Comparison of ENCODE assay signal across 12 cellular contexts in the genomic region with DNA sequence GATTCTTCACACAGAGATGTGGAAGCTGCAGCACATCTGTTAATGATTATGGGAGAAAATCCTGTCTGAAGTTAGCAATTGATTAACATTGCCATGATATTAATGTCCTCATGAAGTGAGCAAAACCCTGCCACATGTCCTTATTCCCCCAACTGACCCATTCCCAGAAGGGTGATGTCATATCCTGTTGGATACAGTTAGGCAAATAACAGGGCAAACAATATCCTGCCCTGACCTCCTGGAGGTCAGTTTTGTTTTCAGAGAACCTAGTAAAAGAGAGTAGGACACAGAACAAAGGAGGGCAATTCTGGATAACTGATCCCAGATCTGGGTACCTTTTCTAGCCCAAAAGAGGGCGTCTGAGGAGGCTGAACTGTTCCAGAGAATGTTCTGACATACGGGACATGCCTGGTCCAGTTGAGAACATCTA. TPM values are rescaled to one million over a fixed set of nuclear protein-coding genes. Genes with fewer than 3 reads are reported as not detected.
A peak's percentile ranks its signal among the peaks of the same experiment; 100 is the strongest.
DNase-seq lines count a peak whose midpoint lies in the region; ATAC-seq, FAIRE-seq and TF ChIP-seq lines count a peak whose summit lies in the region.
"Had no signal": no experiment of that assay in that cellular context is flagged by ENCODE, and none has a peak within 500 bp of the region (broad histone marks: within the 10 kb centered on the region; RNA-seq: fewer than 3 reads in every experiment).

No MANE protein-coding gene starts in this region.

- H4K20me1 ChIP-seq in K562 (replicated peaks; ENCODE audit: control insufficient read depth, insufficient read depth, low read length): no peaks in the 10 kb centered on the region

- DNase-seq in HFFc6 (peak; percentile 30), K562 (ENCODE audit: extremely low read depth in 1 of 4, low spot score in 3 of 4) (no peak), left lobe of liver (ENCODE audit: low spot score) (peak; percentile 76), GM19240 (ENCODE audit: insufficient read length, low spot score) (no peak)
- no peak for DNase-seq in NK-92 treated with Interleukin-12 subunit alpha and Interleukin-12 subunit beta, amount 100 ng/mL, for 24 hours (lab: John Stamatoyannopoulos, UW)
- no peak for DNase-seq in activated CD4-positive, alpha-beta T cell treated with anti-CD3 and anti-CD28 coated beads, Interleukin-2, amount 50 U/mL, for 4 hours
- no peak for DNase-seq in activated CD4-positive, alpha-beta T cell treated with anti-CD3 and anti-CD28 coated beads, Interleukin-2, amount 50 U/mL, for 48 hours
- DNase-seq: amygdala, NCI-H2081, ovary had no signal

- no peak overlapping the region for H3K4me3 ChIP-seq in K562
- H3K4me3 ChIP-seq: ovary had no signal

- no peaks in the 10 kb centered on the region; the same call in 1 of the 2 replicates for H3K27me3 Mint-ChIP-seq in HFFc6 (ENCODE audit: insufficient read depth)

- TF ChIP-seq RAD21 in K562 (CRISPR knock-in tag; conservative IDR thresholded peaks at IDR 0.05 in 1 of 2, IDR thresholded peaks at IDR 0.05 in 1 of 2): no peak

- no peaks in the 10 kb centered on the region for H3K36me3 ChIP-seq in K562 (ENCODE audit: control insufficient read depth, insufficient read depth, low read length)
- H3K36me3 ChIP-seq: ovary had no signal

- H2AFZ ChIP-seq in K562 (ENCODE audit: low read depth, low read length): no peak overlapping the region

- H3K27ac Mint-ChIP-seq in HFFc6: peak overlapping the region; percentile 90

- ATAC-seq in K562 (no peak), left lobe of liver (peak; percentile 66)

- POLR2A ChIA-PET in K562 (lab: Yijun Ruan, JAX): interaction anchor here (0.7 kb wide), 1 partner anchor 8 kb away, joined by 3 read pairs; no protein-coding TSS in a partner anchor

- in situ Hi-C loops in K562 (cut with MboI): no loop called here

- H3K9me1 ChIP-seq in K562 (ENCODE audit: control insufficient read depth, insufficient read depth, low read length): no peaks in the 10 kb centered on the region

- intact Hi-C loops in K562 (cut with micrococcal nuclease): no loop called here

- no peak overlapping the region for H3K4me2 ChIP-seq in K562 (ENCODE audit: insufficient read depth, low read length)

- H3K27me3 ChIP-seq in K562 (ENCODE audit: control insufficient read depth in 2 of 2, insufficient read depth in 2 of 2, low read length in 2 of 2): peaks cover 0 to 10% of the 10 kb centered on the region in 2 experiments; a peak in 1 of 5 replicates
- H3K27me3 ChIP-seq: ovary had no signal

- TF ChIP-seq EP300 in K562 (IDR thresholded peaks at IDR 0.05; ENCODE audit: low read length): no peak

- no peaks in the 10 kb centered on the region for H3K9me3 Mint-ChIP-seq in HFFc6

- TF ChIP-seq POLR2A in K562 (conservative IDR thresholded peaks at IDR 0.05): no peak

- CTCF ChIA-PET in K562 (lab: Yijun Ruan, JAX; ENCODE audit: low intra/inter-chr PET ratio): no interaction called here

- no peak for TF ChIP-seq CTCF in 22Rv1 (IDR thresholded peaks at IDR 0.05)
- TF ChIP-seq CTCF in HFFc6 (IDR thresholded peaks at IDR 0.05): no peak
- TF ChIP-seq CTCF in K562 (IDR thresholded peaks at IDR 0.05 in 2 of 3, conservative IDR thresholded peaks at IDR 0.05 in 1 of 3; ENCODE audit: insufficient read depth in 2 of 3, low read depth in 1 of 3, low read length in 3 of 3): no peak

- no peaks in the 10 kb centered on the region for H3K79me2 ChIP-seq in K562 (ENCODE audit: control insufficient read depth, insufficient read depth, low read length)

- H3K4me1 Mint-ChIP-seq in HFFc6 (ENCODE audit: low read depth): no peaks in the 10 kb centered on the region

- peaks cover 9% of the 10 kb centered on the region for H3K36me3 Mint-ChIP-seq in HFFc6 (ENCODE audit: low read depth)

- peak overlapping the region; percentile 73 for H3K27ac ChIP-seq in 22Rv1
- no peak overlapping the region for H3K27ac ChIP-seq in K562 (ENCODE audit: extremely low read depth, low read depth, low read length)
- H3K27ac ChIP-seq: ovary had no signal

- 50% methylated on average over 2 of the region's 2 CpGs for WGBS in K562 (ENCODE audit: insufficient coverage, low coverage, missing lambda C conversion rate)

- no peaks in the 10 kb centered on the region for H3K9me3 ChIP-seq in K562 (replicated peaks; ENCODE audit: control insufficient read depth, insufficient read depth, low read depth, low read length)
- H3K9me3 ChIP-seq: ovary had no signal

- BruUV-seq in K562 (replicated peaks; lab: Mats Ljungman, UMichigan): no TSS peak

- FAIRE-seq in K562 (lab: Jason Lieb, UNC): peak; percentile 6
- FAIRE-seq: keratinocyte had no signal

- no peak overlapping the region for H3K9ac ChIP-seq in K562 (ENCODE audit: insufficient read depth in 1 of 2, low read depth in 2 of 2, low read length in 2 of 2)

- peak overlapping the region; percentile 66 for H3K4me3 Mint-ChIP-seq in HFFc6

- peaks cover 2 to 31% of the 10 kb centered on the region in 2 experiments; a peak in 4 of 5 replicates for H3K4me1 ChIP-seq in K562 (replicated peaks in 1 of 2; ENCODE audit: control insufficient read depth in 2 of 2, insufficient read depth in 2 of 2, low read length in 2 of 2)

TF ChIP-seq in K562, 482 proteins besides CTCF, POLR2A, EP300 and RAD21 (continues in another document):
- TF ChIP-seq DMBX1 (CRISPR knock-in tag; IDR thresholded peaks at IDR 0.05; ENCODE audit: borderline replicate concordance) (peak; percentile 74; the same call in 1 of the 2 replicates), ELF4 (CRISPR knock-in tag; IDR thresholded peaks at IDR 0.05) (no peak), GABPA (tag; conservative IDR thresholded peaks at IDR 0.05; ENCODE audit: low read depth) (peak; percentile 63), ZNF589 (CRISPR knock-in tag; IDR thresholded peaks at IDR 0.05; ENCODE audit: low read depth) (peak; percentile 26; the same call in 1 of the 2 replicates), JUN (IDR thresholded peaks at IDR 0.05; ENCODE audit: borderline replicate concordance, low read depth, low read length) (0 out of 2 replicates have a peak, but pooled peaks have one; percentile 33), JUN (CRISPR knock-in tag; IDR thresholded peaks at IDR 0.05; ENCODE audit: borderline replicate concordance) (no peak), SOX6 (IDR thresholded peaks at IDR 0.05) (no peak), BCL6 (CRISPR knock-in tag; IDR thresholded peaks at IDR 0.05) (0 out of 2 replicates have a peak, but pooled peaks have one; percentile 16), ETV1 (tag; conservative IDR thresholded peaks at IDR 0.05; ENCODE audit: low read depth) (peak; percentile 26; the same call in 1 of the 2 replicates)
- TF ChIP-seq, protein P1, sequence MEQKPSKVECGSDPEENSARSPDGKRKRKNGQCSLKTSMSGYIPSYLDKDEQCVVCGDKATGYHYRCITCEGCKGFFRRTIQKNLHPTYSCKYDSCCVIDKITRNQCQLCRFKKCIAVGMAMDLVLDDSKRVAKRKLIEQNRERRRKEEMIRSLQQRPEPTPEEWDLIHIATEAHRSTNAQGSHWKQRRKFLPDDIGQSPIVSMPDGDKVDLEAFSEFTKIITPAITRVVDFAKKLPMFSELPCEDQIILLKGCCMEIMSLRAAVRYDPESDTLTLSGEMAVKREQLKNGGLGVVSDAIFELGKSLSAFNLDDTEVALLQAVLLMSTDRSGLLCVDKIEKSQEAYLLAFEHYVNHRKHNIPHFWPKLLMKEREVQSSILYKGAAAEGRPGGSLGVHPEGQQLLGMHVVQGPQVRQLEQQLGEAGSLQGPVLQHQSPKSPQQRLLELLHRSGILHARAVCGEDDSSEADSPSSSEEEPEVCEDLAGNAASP (IDR thresholded peaks at IDR 0.05): no peak
- TF ChIP-seq, protein P2, sequence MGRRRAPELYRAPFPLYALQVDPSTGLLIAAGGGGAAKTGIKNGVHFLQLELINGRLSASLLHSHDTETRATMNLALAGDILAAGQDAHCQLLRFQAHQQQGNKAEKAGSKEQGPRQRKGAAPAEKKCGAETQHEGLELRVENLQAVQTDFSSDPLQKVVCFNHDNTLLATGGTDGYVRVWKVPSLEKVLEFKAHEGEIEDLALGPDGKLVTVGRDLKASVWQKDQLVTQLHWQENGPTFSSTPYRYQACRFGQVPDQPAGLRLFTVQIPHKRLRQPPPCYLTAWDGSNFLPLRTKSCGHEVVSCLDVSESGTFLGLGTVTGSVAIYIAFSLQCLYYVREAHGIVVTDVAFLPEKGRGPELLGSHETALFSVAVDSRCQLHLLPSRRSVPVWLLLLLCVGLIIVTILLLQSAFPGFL (CRISPR knock-in tag; IDR thresholded peaks at IDR 0.05): no peak
- TF ChIP-seq, protein P3, sequence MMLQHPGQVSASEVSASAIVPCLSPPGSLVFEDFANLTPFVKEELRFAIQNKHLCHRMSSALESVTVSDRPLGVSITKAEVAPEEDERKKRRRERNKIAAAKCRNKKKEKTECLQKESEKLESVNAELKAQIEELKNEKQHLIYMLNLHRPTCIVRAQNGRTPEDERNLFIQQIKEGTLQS (IDR thresholded peaks at IDR 0.05): peak; percentile 68
- TF ChIP-seq, protein P3 (CRISPR knock-in tag; conservative IDR thresholded peaks at IDR 0.05): no peak

RNA-seq across cellular contexts. Expression of a gene that starts 11.0 kb away (rescaled TPM):
- 10 to 100 TPM; 29.3 to 54.1 (median 48.3) TPM for total RNA-seq in HFFc6 (2021; fragmentation: NEBNext Ultra II Directional; extraction: Animal tissue kit (Norgen Biotek cat#: 25700))
- 0.44 and 0.48 TPM in 2 replicates for total RNA-seq in K562 (2011; cell fraction: chromatin; rRNA removed; ENCODE audit: low replicate concordance)
- total RNA-seq in K562 (2011; cell fraction: nucleolus; rRNA removed): 0.26 and 0.50 TPM in 2 replicates
- total RNA-seq in K562 (2011; cell fraction: nucleoplasm; rRNA removed): 0.23 and 0.29 TPM in 2 replicates
- 0.08 and 0.14 TPM in 2 replicates for total RNA-seq in K562 (2014; rRNA removed)
- 0.11 and 0.13 TPM in 2 replicates for total RNA-seq in K562 (2014; rRNA removed; fragmentation: Illumina TruSeq; extraction: Trizol)
- total RNA-seq in K562 (2015; rRNA removed; fragmentation: Illumina TruSeq; extraction: Trizol): 0.04 and 0.08 TPM in 2 replicates
- 0.34 and 0.38 TPM in 2 replicates for total RNA-seq in K562 (2021)
- polyA plus RNA-seq in K562 (2011; rRNA removed): 0.03 TPM in 2 replicates
- 0.07 TPM in 1 of 2 replicates, not detected in the other for polyA plus RNA-seq in K562 (2011; cell fraction: cytosol; rRNA removed)
- polyA plus RNA-seq in K562 (2011; cell fraction: nucleus; rRNA removed): 0.10 TPM in 1 of 2 replicates, not detected in the other
- 0.46 and 7.8 TPM in 2 replicates for polyA plus RNA-seq in K562 (2012)
- 0.19 and 0.26 TPM in 2 replicates for polyA plus RNA-seq in K562 (2014; fragmentation: Illumina TruSeq; extraction: Trizol)
- under 1 TPM; 0.08 to 0.10 TPM for polyA plus RNA-seq in K562 (2014; fragmentation: Nextera tagmentation; extraction: Ambion mirVana)
- polyA plus RNA-seq in K562 (2014; rRNA removed): 0.15 and 0.22 TPM in 2 replicates
- 0.11 TPM in 1 of 2 replicates, not detected in the other for polyA minus RNA-seq in K562 (2011; rRNA and poly(A)+ RNA removed)
- not detected in 2 replicates for polyA minus RNA-seq in K562 (2011; cell fraction: cytosol; rRNA and poly(A)+ RNA removed)
- not detected in 2 replicates for polyA minus RNA-seq in K562 (2011; cell fraction: nucleus; rRNA and poly(A)+ RNA removed)
- total RNA-seq in left lobe of liver: 87.7 TPM

Comparison
In these comparisons a context has a peak if more than half of its experiments do, and no peak if none do; other contexts are left out.
1. DNase-seq: peak in HFFc6 (single experiment) and left lobe of liver (single experiment); none in K562 (0 of 4), NK-92 treated with Interleukin-12 subunit alpha and Interleukin-12 subunit beta, amount 100 ng/mL, for 24 hours (single experiment), activated CD4-positive, alpha-beta T cell treated with anti-CD3 and anti-CD28 coated beads, Interleukin-2, amount 50 U/mL, for 4 hours (0 of 2), activated CD4-positive, alpha-beta T cell treated with anti-CD3 and anti-CD28 coated beads, Interleukin-2, amount 50 U/mL, for 48 hours (0 of 2) and GM19240 (single experiment).
2. RNA of a gene that starts 11.0 kb away (total RNA-seq): 87.7 TPM in left lobe of liver (single experiment) and 29.3 to 54.1 TPM in HFFc6; 0.04 to 0.50 TPM in K562; every median in the first group is over 10 times any median in the second.